Comparison of ENCODE assay signal across 8 cellular contexts in the genomic region with DNA sequence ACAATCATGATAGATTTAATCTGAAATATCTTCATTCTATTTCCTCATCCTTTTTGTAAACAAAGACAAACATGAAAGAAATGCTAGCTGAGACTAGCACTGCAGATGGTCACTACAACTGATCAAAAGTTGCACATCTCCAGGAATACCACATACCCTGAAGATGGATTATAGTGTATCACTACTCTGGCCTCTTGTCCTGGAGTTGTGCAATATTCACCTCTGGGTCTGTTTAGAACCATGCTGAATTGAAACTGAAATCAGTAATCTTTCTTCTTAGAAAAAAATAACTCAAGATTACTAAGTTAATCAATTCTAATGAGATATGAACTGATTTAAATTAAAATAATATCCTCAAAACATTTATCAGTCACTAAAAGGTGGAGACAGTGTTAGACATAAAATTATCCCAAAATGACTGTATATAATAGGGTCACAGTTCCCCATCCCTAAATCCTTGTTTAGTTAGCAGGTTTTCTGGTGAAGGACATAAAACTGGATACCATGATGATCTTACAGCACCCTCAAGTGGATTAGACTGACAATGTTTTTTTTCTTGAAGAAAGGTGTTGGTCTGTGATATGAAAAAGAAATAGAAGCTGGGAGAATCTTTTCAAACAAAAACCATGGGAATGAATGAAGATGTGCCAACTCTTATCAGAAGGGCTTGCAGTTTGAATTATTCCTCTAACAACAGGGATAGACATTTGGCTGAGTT. TPM values are rescaled to one million over a fixed set of nuclear protein-coding genes. Genes with fewer than 3 reads are reported as not detected.
DNase-seq lines count a peak whose midpoint lies in the region; TF ChIP-seq lines count a peak whose summit lies in the region.

No MANE protein-coding gene starts in this region.

- no peak overlapping the region for H3K23ac ChIP-seq in H9 (ENCODE audit: insufficient read length, low read depth, low read length)

- no peak overlapping the region for H2BK120ac ChIP-seq in H9 (ENCODE audit: low read depth, low read length, poor library complexity, severe bottlenecking)

- no peaks in the 10 kb centered on the region for H3K79me1 ChIP-seq in H9 (ENCODE audit: insufficient read depth, low read depth, low read length, poor library complexity, severe bottlenecking)

- H3K14ac ChIP-seq in H9 (ENCODE audit: insufficient read depth, low read length), result no peak overlapping the region

- DNase-seq in H9 (no peak), NCI-H1694 treated with DMSO at 0.1 percent for 48 hours (lab: John Stamatoyannopoulos, UW) (peak; percentile 33), amniotic epithelial cell (ENCODE audit: low read depth) (peak; percentile 47), neural progenitor cell (ENCODE audit: low spot score) (peak; percentile 53), mucosa of gallbladder (ENCODE audit: low spot score) (no peak)
- DNase-seq in effector memory CD4-positive, alpha-beta T cell, result no peak
- DNase-seq in activated T-helper 2 cell treated with anti-CD3 and anti-CD28 coated beads, Interferon-gamma antibody, Interleukin-2, Interleukin-4, amounts not matched to agents 10 μg/mL and 5 μg/mL and 100 μg/mL, durations not matched to agents 14 hours and 24 hours and 36 hours (ENCODE audit: low spot score), result no peak

- H4K8ac ChIP-seq in H9 (replicated peaks; ENCODE audit: insufficient read length, low read depth, low read length), result no peak overlapping the region

- H3K4me3 Mint-ChIP-seq in H9, result no peak overlapping the region
- no peak overlapping the region for H3K4me3 Mint-ChIP-seq in neural progenitor cell
- H3K4me3 Mint-ChIP-seq in activated T-helper 2 cell treated with anti-CD3 and anti-CD28 coated beads, Interferon-gamma antibody, Interleukin-2, Interleukin-4, amounts not matched to agents 10 μg/mL and 5 μg/mL and 100 μg/mL, durations not matched to agents 14 hours and 24 hours and 36 hours (ENCODE audit: low read depth), result no peak overlapping the region

- H3K9me3 ChIP-seq in H9 (ENCODE audit: control insufficient read depth, low read depth, low read length) (no peaks in the 10 kb centered on the region), neural progenitor cell (ENCODE audit: low read depth) (no peaks in the 10 kb centered on the region)
- no peaks in the 10 kb centered on the region for H3K9me3 ChIP-seq in effector memory CD4-positive, alpha-beta T cell (ENCODE audit: control insufficient read depth, low read length)

- H3K27ac Mint-ChIP-seq in H9 (no peak overlapping the region), neural progenitor cell (no peak overlapping the region)
- H3K27ac Mint-ChIP-seq in activated T-helper 2 cell treated with anti-CD3 and anti-CD28 coated beads, Interferon-gamma antibody, Interleukin-2, Interleukin-4, amounts not matched to agents 10 μg/mL and 5 μg/mL and 100 μg/mL, durations not matched to agents 14 hours and 24 hours and 36 hours, result no peak overlapping the region

- peak; percentile 56 for TF ChIP-seq CTCF in GM12872 (IDR thresholded peaks at IDR 0.05; ENCODE audit: insufficient read depth, low read depth, low read length)
- TF ChIP-seq CTCF in H9 (conservative IDR thresholded peaks at IDR 0.05), result peak; percentile 70
- peak; percentile 74 for TF ChIP-seq CTCF in neural progenitor cell (IDR thresholded peaks at IDR 0.05)

- H2AFZ ChIP-seq in H9 (ENCODE audit: low read length), result no peak overlapping the region
- H2AFZ ChIP-seq in neural progenitor cell (replicated peaks), result no peak overlapping the region

- no peaks in the 10 kb centered on the region for H3F3A ChIP-seq in neural progenitor cell (ENCODE audit: low read depth)

- H2BK20ac ChIP-seq in H9 (ENCODE audit: low read depth, low read length, poor library complexity, severe bottlenecking), result no peak overlapping the region

- no peaks in the 10 kb centered on the region for H3K36me3 ChIP-seq in neural progenitor cell
- no peaks in the 10 kb centered on the region for H3K36me3 ChIP-seq in effector memory CD4-positive, alpha-beta T cell (ENCODE audit: control insufficient read depth, insufficient read depth, low read length)

- H3K23me2 ChIP-seq in H9 (ENCODE audit: insufficient read length, low read depth, low read length, poor library complexity, severe bottlenecking), result no peaks in the 10 kb centered on the region

- no peak overlapping the region for H3K56ac ChIP-seq in H9 (ENCODE audit: insufficient read length, low read depth, low read length)

- H3K79me2 ChIP-seq in H9 (ENCODE audit: insufficient read depth, low read length) (no peaks in the 10 kb centered on the region), neural progenitor cell (ENCODE audit: low read depth) (no peaks in the 10 kb centered on the region)

- no peak overlapping the region for H3K4ac ChIP-seq in H9 (ENCODE audit: low read depth, low read length)

- H3K27ac ChIP-seq in H9 (ENCODE audit: insufficient read length, low read depth, low read length), result no peak overlapping the region
- no peak overlapping the region for H3K27ac ChIP-seq in neural progenitor cell
- no peak overlapping the region for H3K27ac ChIP-seq in effector memory CD4-positive, alpha-beta T cell (ENCODE audit: insufficient read depth, low read length, poor library complexity, severe bottlenecking)

- no peak overlapping the region for H4K91ac ChIP-seq in H9 (ENCODE audit: insufficient read length, low read depth, low read length)

- no peak overlapping the region for H2BK15ac ChIP-seq in H9 (ENCODE audit: low read depth, low read length)

- no peak overlapping the region for H2AK5ac ChIP-seq in H9 (ENCODE audit: insufficient read length, low read length)

- H2BK12ac ChIP-seq in H9 (ENCODE audit: insufficient read length, low read depth, low read length), result no peak overlapping the region

- intact Hi-C loops in activated T-helper 2 cell treated with anti-CD3 and anti-CD28 coated beads, Interferon-gamma antibody, Interleukin-2, Interleukin-4, amounts not matched to agents 10 μg/mL and 5 μg/mL and 100 μg/mL, durations not matched to agents 14 hours and 24 hours and 36 hours (cut with micrococcal nuclease), result loop anchor here (10.0 kb wide), 1 partner anchor 660 kb away; no protein-coding TSS in a partner anchor

- 0 out of 5 replicates have a peak, but pooled peaks cover 0 to 2% of the 10 kb centered on the region in 2 experiments for H3K9me3 Mint-ChIP-seq in H9
- no peaks in the 10 kb centered on the region for H3K9me3 Mint-ChIP-seq in neural progenitor cell
- H3K9me3 Mint-ChIP-seq in activated T-helper 2 cell treated with anti-CD3 and anti-CD28 coated beads, Interferon-gamma antibody, Interleukin-2, Interleukin-4, amounts not matched to agents 10 μg/mL and 5 μg/mL and 100 μg/mL, durations not matched to agents 14 hours and 24 hours and 36 hours, result no peaks in the 10 kb centered on the region

- no peaks in the 10 kb centered on the region for H3K27me3 ChIP-seq in H9 (ENCODE audit: insufficient read depth, low read length)
- H3K27me3 ChIP-seq in neural progenitor cell, result peaks cover 26% of the 10 kb centered on the region
- H3K27me3 ChIP-seq in effector memory CD4-positive, alpha-beta T cell (replicated peaks; ENCODE audit: control insufficient read depth, insufficient read depth, low read length, poor library complexity, severe bottlenecking), result peaks cover 5% of the 10 kb centered on the region

- H3K4me2 ChIP-seq in H9 (ENCODE audit: insufficient read depth, insufficient read length, low read length) (no peak overlapping the region), neural progenitor cell (no peak overlapping the region)

- no peak overlapping the region for H3T11ph ChIP-seq in H9 (ENCODE audit: low read length)

- no peaks in the 10 kb centered on the region for H3K36me3 Mint-ChIP-seq in H9 (ENCODE audit: insufficient read depth in 1 of 3, low read depth in 3 of 3)
- no peaks in the 10 kb centered on the region for H3K36me3 Mint-ChIP-seq in neural progenitor cell
- no peaks in the 10 kb centered on the region for H3K36me3 Mint-ChIP-seq in activated T-helper 2 cell treated with anti-CD3 and anti-CD28 coated beads, Interferon-gamma antibody, Interleukin-2, Interleukin-4, amounts not matched to agents 10 μg/mL and 5 μg/mL and 100 μg/mL, durations not matched to agents 14 hours and 24 hours and 36 hours (ENCODE audit: low read depth)

- H3K9ac ChIP-seq in H9 (ENCODE audit: extremely low read depth, insufficient read length, low read length), result no peak overlapping the region
- H3K9ac ChIP-seq in neural progenitor cell, result no peak overlapping the region

- no peak overlapping the region for H3K18ac ChIP-seq in H9 (ENCODE audit: insufficient read length, low read depth, low read length)

- no peaks in the 10 kb centered on the region for H4K20me1 ChIP-seq in H9 (ENCODE audit: control insufficient read depth, insufficient read depth, insufficient read length)
- H4K20me1 ChIP-seq in neural progenitor cell (ENCODE audit: low read depth), result no peaks in the 10 kb centered on the region

- no peak overlapping the region for H4K5ac ChIP-seq in H9 (ENCODE audit: insufficient read length, low read depth, low read length)

- no peak overlapping the region for H2BK5ac ChIP-seq in H9 (ENCODE audit: insufficient read length, low read length)

- H3K4me1 ChIP-seq in H9 (ENCODE audit: insufficient read depth, low read length) (no peaks in the 10 kb centered on the region), neural progenitor cell (no peaks in the 10 kb centered on the region)
- H3K4me1 ChIP-seq in effector memory CD4-positive, alpha-beta T cell (ENCODE audit: control insufficient read depth, insufficient read depth, low read length, poor library complexity, severe bottlenecking), result no peaks in the 10 kb centered on the region

- peaks cover 31% of the 10 kb centered on the region for H3K27me3 Mint-ChIP-seq in H9 (ENCODE audit: low read depth)
- H3K27me3 Mint-ChIP-seq in neural progenitor cell (ENCODE audit: insufficient read depth, low read depth), result no peaks in the 10 kb centered on the region
- H3K27me3 Mint-ChIP-seq in activated T-helper 2 cell treated with anti-CD3 and anti-CD28 coated beads, Interferon-gamma antibody, Interleukin-2, Interleukin-4, amounts not matched to agents 10 μg/mL and 5 μg/mL and 100 μg/mL, durations not matched to agents 14 hours and 24 hours and 36 hours (ENCODE audit: low read depth), result peaks cover 22% of the 10 kb centered on the region

- H3K4me1 Mint-ChIP-seq in H9, result no peaks in the 10 kb centered on the region
- H3K4me1 Mint-ChIP-seq in neural progenitor cell, result peaks cover 4% of the 10 kb centered on the region
- H3K4me1 Mint-ChIP-seq in activated T-helper 2 cell treated with anti-CD3 and anti-CD28 coated beads, Interferon-gamma antibody, Interleukin-2, Interleukin-4, amounts not matched to agents 10 μg/mL and 5 μg/mL and 100 μg/mL, durations not matched to agents 14 hours and 24 hours and 36 hours (ENCODE audit: low read depth), result peaks cover 1% of the 10 kb centered on the region

- H3K4me3 ChIP-seq in neural progenitor cell, result no peak overlapping the region
- no peak overlapping the region for H3K4me3 ChIP-seq in effector memory CD4-positive, alpha-beta T cell (ENCODE audit: insufficient read depth, low read depth, low read length, poor library complexity, severe bottlenecking)

RNA-seq across cellular contexts. Expression of a gene that starts 7.2 kb away (rescaled TPM):
- 28.4 and 30.4 TPM in 2 replicates for total RNA-seq in H9 (2021)
- total RNA-seq in neural progenitor cell (ENCODE audit: low replicate concordance), result 64.2 and 90.3 TPM in 2 replicates
- 47.9 TPM for total RNA-seq in mucosa of gallbladder
- 48.6 and 50.0 TPM in 2 replicates for total RNA-seq in activated T-helper 2 cell treated with anti-CD3 and anti-CD28 coated beads, Interferon-gamma antibody, Interleukin-2, Interleukin-4, amounts not matched to agents 10 μg/mL and 5 μg/mL and 100 μg/mL, durations not matched to agents 14 hours and 24 hours and 36 hours

Comparison
In these comparisons a context has a peak if more than half of its experiments do, and no peak if none do; other contexts are left out.
1. DNase-seq: peak in NCI-H1694 treated with DMSO at 0.1 percent for 48 hours (single experiment), amniotic epithelial cell (single experiment) and neural progenitor cell (single experiment); none in H9 (single experiment), mucosa of gallbladder (single experiment), effector memory CD4-positive, alpha-beta T cell (0 of 3) and activated T-helper 2 cell treated with anti-CD3 and anti-CD28 coated beads, Interferon-gamma antibody, Interleukin-2, Interleukin-4, amounts not matched to agents 10 μg/mL and 5 μg/mL and 100 μg/mL, durations not matched to agents 14 hours and 24 hours and 36 hours (single experiment).
2. Peak in every context shown above with its lines, with median percentiles within 50 percentile points of each other: CTCF ChIP-seq.